ENCODE assay signal across 34 cellular contexts in the genomic region with DNA sequence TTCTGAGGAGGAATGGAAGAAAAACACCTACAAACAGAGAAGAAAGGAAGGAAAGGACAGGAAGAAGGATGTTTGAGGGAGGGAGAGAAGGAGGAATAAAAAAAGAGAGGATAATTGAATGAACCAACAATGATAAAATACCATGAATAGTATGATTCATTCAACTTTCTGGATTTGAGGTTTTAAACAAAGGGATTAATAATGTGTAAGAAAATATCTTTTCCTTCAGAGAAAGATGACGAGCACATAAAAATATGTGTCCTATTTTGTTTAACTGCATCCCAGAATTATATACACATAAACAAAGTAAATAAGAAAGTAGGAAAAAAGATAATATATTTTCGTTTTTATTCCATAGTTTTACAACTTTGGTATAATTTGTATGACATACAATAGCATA.
"Had no signal": no experiment of that assay in that cellular context is flagged by ENCODE, and none has a peak within 500 bp of the region (broad histone marks: within the 10 kb centered on the region; RNA-seq: fewer than 3 reads in every experiment).

No MANE protein-coding gene starts in this region.

- H3K36me3 Mint-ChIP-seq: activated CD8-positive, alpha-beta memory T cell treated with anti-CD3 and anti-CD28 coated beads, Interleukin-2, amount 10 ng/mL, durations not matched to agents 7 days and 5 days; activated naive CD4-positive, alpha-beta T cell treated with anti-CD3 and anti-CD28 coated beads, Interleukin-2, amount 50 U/mL, for 24 hours; activated naive CD8-positive, alpha-beta T cell treated with anti-CD3 and anti-CD28 coated beads, Interleukin-2, amount 10 ng/mL, durations not matched to agents 7 days and 5 days; brain had no signal

- H3K36me3 ChIP-seq: WERI-Rb-1 had no signal

- H3K4me3 Mint-ChIP-seq: activated CD4-positive, alpha-beta memory T cell treated with anti-CD3 and anti-CD28 coated beads, Interleukin-2, amount 10 ng/mL, durations not matched to agents 7 days and 5 days; activated CD8-positive, alpha-beta memory T cell treated with anti-CD3 and anti-CD28 coated beads, Interleukin-2, amount 10 ng/mL, durations not matched to agents 7 days and 5 days; activated naive CD4-positive, alpha-beta T cell treated with anti-CD3 and anti-CD28 coated beads, Interleukin-2, amount 50 U/mL, for 24 hours; activated naive CD8-positive, alpha-beta T cell treated with anti-CD3 and anti-CD28 coated beads, Interleukin-2, amount 10 ng/mL, durations not matched to agents 7 days and 5 days; activated T-cell treated with anti-CD3 and anti-CD28 coated beads, Interleukin-2, amount 50 U/mL, for 72 hours; activated T-helper 17 cell treated with anti-CD3 and anti-CD28 coated beads, Interleukin-2, amount 50 U/mL, for 72 hours; brain had no signal

- H3K27ac ChIP-seq: PC-9, RWPE1, WERI-Rb-1 had no signal

- H3K27ac Mint-ChIP-seq: activated CD4-positive, alpha-beta memory T cell treated with anti-CD3 and anti-CD28 coated beads, Interleukin-2, amount 10 ng/mL, durations not matched to agents 7 days and 5 days; activated CD8-positive, alpha-beta memory T cell treated with anti-CD3 and anti-CD28 coated beads, Interleukin-2, amount 10 ng/mL, durations not matched to agents 7 days and 5 days; activated naive CD4-positive, alpha-beta T cell treated with anti-CD3 and anti-CD28 coated beads, Interleukin-2, amount 50 U/mL, for 24 hours; activated naive CD8-positive, alpha-beta T cell treated with anti-CD3 and anti-CD28 coated beads, Interleukin-2, amount 10 ng/mL, durations not matched to agents 7 days and 5 days; activated T-cell treated with anti-CD3 and anti-CD28 coated beads, Interleukin-2, amount 50 U/mL, for 72 hours; activated T-helper 17 cell treated with anti-CD3 and anti-CD28 coated beads, Interleukin-2, amount 50 U/mL, for 72 hours; brain had no signal

- H3K9me3 Mint-ChIP-seq: activated naive CD4-positive, alpha-beta T cell treated with anti-CD3 and anti-CD28 coated beads, Interleukin-2, amount 50 U/mL, for 24 hours; activated naive CD8-positive, alpha-beta T cell treated with anti-CD3 and anti-CD28 coated beads, Interleukin-2, amount 10 ng/mL, durations not matched to agents 7 days and 5 days; brain had no signal

- FAIRE-seq: bronchial epithelial cell, RCC 7860 had no signal

- H3K27me3 Mint-ChIP-seq: activated CD4-positive, alpha-beta memory T cell treated with anti-CD3 and anti-CD28 coated beads, Interleukin-2, amount 10 ng/mL, durations not matched to agents 7 days and 5 days; activated CD8-positive, alpha-beta memory T cell treated with anti-CD3 and anti-CD28 coated beads, Interleukin-2, amount 10 ng/mL, durations not matched to agents 7 days and 5 days; activated naive CD4-positive, alpha-beta T cell treated with anti-CD3 and anti-CD28 coated beads, Interleukin-2, amount 50 U/mL, for 24 hours; activated naive CD8-positive, alpha-beta T cell treated with anti-CD3 and anti-CD28 coated beads, Interleukin-2, amount 10 ng/mL, durations not matched to agents 7 days and 5 days; activated T-helper 17 cell treated with anti-CD3 and anti-CD28 coated beads, Interleukin-2, amount 50 U/mL, for 72 hours had no signal

- H3K4me1 Mint-ChIP-seq: activated CD4-positive, alpha-beta memory T cell treated with anti-CD3 and anti-CD28 coated beads, Interleukin-2, amount 10 ng/mL, durations not matched to agents 7 days and 5 days; activated CD8-positive, alpha-beta memory T cell treated with anti-CD3 and anti-CD28 coated beads, Interleukin-2, amount 10 ng/mL, durations not matched to agents 7 days and 5 days; activated naive CD4-positive, alpha-beta T cell treated with anti-CD3 and anti-CD28 coated beads, Interleukin-2, amount 50 U/mL, for 24 hours; activated naive CD8-positive, alpha-beta T cell treated with anti-CD3 and anti-CD28 coated beads, Interleukin-2, amount 10 ng/mL, durations not matched to agents 7 days and 5 days; activated T-helper 17 cell treated with anti-CD3 and anti-CD28 coated beads, Interleukin-2, amount 50 U/mL, for 72 hours had no signal

- H3K4me3 ChIP-seq: PC-9 had no signal

- DNase-seq: activated CD4-positive, alpha-beta memory T cell treated with anti-CD3 and anti-CD28 coated beads, Interleukin-2, amount 10 ng/mL, durations not matched to agents 7 days and 5 days; activated CD4-positive, alpha-beta T cell treated with anti-CD3 and anti-CD28 coated beads for 1 hour; activated CD4-positive, alpha-beta T cell treated with anti-CD3 and anti-CD28 coated beads for 48 hours; activated CD4-positive, CD25-positive, alpha-beta regulatory T cell; activated CD8-positive, alpha-beta memory T cell treated with anti-CD3 and anti-CD28 coated beads for 24 hours; activated CD8-positive, alpha-beta memory T cell treated with anti-CD3 and anti-CD28 coated beads, Interleukin-2, amount 10 ng/mL, durations not matched to agents 7 days and 5 days; activated CD8-positive, alpha-beta memory T cell treated with anti-CD3 and anti-CD28 coated beads, Interleukin-2, amount 50 U/mL, for 48 hours; activated effector memory CD4-positive, alpha-beta T cell treated with anti-CD3 and anti-CD28 coated beads, Interleukin-2, amount 50 U/mL, for 16 hours; activated naive CD4-positive, alpha-beta T cell; activated naive CD8-positive, alpha-beta T cell treated with anti-CD3 and anti-CD28 coated beads, Interleukin-2, amount 10 ng/mL, durations not matched to agents 7 days and 5 days; activated T-cell treated with anti-CD3 and anti-CD28 coated beads, Interleukin-2, amount 50 U/mL, for 72 hours; caudate nucleus; cerebellar nuclear complex; Kasumi-1; MM.1S; MV-4-11; NCI-H1092; NCI-H1436 treated with DMSO at 0.1 percent for 48 hours; NCI-H1694 treated with DMSO at 0.1 percent for 48 hours; NCI-H2029; NCI-H345; NCI-H524 treated with DMSO at 0.1 percent for 48 hours; NCI-H748 treated with DMSO at 0.1 percent for 48 hours; NK-92 treated with Interleukin-12 subunit alpha and Interleukin-12 subunit beta, amount 100 ng/mL, for 24 hours; PC-9; SIG-M5; T1000; WERI-Rb-1 had no signal
